Comparison of ENCODE assay signal across 1 cellular context in the genomic region with DNA sequence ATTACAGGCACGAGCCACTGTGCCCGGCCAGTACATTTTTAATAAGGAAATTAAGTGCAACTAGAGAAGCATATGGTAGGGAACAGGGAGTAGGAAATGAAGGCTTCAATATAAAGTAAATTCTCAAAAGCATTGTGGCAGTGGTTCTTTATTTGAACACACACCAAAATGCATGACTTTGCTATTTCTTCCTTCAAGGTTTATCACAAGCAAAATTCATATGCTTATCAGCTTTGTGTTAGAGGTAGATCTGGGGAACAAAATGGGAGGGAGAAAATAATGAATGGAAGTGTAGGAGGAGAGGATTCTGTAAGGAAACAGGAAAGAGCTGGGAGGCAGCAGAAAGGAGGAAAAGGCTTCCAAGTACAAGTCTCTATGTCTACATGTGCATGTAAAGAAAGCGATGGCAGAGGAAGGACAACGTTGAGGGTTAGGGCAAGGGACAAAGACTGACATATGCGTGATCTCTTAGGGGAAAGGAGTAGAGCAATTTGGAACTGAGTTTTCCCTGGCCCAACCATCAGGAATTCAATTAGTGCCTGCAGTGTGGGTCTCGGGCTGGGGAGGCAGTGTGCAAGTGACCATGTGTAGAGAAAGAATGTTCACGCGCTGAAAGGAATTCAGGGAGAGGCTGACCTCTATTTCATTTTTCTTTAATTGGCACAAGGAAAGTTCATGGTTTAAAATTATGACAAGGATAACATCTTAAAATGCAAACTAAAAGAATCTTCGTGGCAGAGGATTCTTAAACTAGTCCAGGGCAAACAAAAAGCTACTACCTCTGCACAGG.
TF ChIP-seq lines count a peak whose summit lies in the region.

No MANE protein-coding gene starts in this region.

TF ChIP-seq in K562, 482 proteins besides CTCF, POLR2A, EP300 and RAD21 (continued from another document):
- TF ChIP-seq, protein P1, sequence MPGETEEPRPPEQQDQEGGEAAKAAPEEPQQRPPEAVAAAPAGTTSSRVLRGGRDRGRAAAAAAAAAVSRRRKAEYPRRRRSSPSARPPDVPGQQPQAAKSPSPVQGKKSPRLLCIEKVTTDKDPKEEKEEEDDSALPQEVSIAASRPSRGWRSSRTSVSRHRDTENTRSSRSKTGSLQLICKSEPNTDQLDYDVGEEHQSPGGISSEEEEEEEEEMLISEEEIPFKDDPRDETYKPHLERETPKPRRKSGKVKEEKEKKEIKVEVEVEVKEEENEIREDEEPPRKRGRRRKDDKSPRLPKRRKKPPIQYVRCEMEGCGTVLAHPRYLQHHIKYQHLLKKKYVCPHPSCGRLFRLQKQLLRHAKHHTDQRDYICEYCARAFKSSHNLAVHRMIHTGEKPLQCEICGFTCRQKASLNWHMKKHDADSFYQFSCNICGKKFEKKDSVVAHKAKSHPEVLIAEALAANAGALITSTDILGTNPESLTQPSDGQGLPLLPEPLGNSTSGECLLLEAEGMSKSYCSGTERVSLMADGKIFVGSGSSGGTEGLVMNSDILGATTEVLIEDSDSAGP (CRISPR knock-in tag; IDR thresholded peaks at IDR 0.05), result no peak
- TF ChIP-seq ZNF121 (CRISPR knock-in tag; conservative IDR thresholded peaks at IDR 0.05), result no peak
- no peak for TF ChIP-seq ZNF12 (CRISPR knock-in tag; IDR thresholded peaks at IDR 0.05)
- TF ChIP-seq GABPA (tag; conservative IDR thresholded peaks at IDR 0.05; ENCODE audit: low read depth), result no peak
- no peak for TF ChIP-seq BRF1 (IDR thresholded peaks at IDR 0.05; ENCODE audit: borderline replicate concordance, extremely low read depth, insufficient read length)
- TF ChIP-seq NFATC3 (IDR thresholded peaks at IDR 0.05), result no peak
- TF ChIP-seq, protein P2, sequence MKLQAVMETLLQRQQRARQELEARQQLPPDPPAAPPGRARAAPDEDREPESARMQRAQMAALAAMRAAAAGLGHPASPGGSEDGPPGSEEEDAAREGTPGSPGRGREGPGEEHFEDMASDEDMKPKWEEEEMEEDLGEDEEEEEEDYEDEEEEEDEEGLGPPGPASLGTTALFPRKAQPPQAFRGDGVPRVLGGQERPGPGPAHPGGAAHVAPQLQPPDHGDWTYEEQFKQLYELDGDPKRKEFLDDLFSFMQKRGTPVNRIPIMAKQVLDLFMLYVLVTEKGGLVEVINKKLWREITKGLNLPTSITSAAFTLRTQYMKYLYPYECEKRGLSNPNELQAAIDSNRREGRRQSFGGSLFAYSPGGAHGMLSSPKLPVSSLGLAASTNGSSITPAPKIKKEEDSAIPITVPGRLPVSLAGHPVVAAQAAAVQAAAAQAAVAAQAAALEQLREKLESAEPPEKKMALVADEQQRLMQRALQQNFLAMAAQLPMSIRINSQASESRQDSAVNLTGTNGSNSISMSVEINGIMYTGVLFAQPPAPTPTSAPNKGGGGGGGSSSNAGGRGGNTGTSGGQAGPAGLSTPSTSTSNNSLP (IDR thresholded peaks at IDR 0.05; ENCODE audit: borderline replicate concordance, low read depth, low read length), result no peak
- no peak for TF ChIP-seq STAT5B (CRISPR knock-in tag; IDR thresholded peaks at IDR 0.05)
- no peak for TF ChIP-seq ZNF589 (CRISPR knock-in tag; IDR thresholded peaks at IDR 0.05; ENCODE audit: low read depth)
- TF ChIP-seq YBX1 (IDR thresholded peaks at IDR 0.05), result no peak
- TF ChIP-seq, protein P3, sequence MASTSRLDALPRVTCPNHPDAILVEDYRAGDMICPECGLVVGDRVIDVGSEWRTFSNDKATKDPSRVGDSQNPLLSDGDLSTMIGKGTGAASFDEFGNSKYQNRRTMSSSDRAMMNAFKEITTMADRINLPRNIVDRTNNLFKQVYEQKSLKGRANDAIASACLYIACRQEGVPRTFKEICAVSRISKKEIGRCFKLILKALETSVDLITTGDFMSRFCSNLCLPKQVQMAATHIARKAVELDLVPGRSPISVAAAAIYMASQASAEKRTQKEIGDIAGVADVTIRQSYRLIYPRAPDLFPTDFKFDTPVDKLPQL (IDR thresholded peaks at IDR 0.05; ENCODE audit: extremely low read depth, insufficient read length), result no peak
- TF ChIP-seq TEAD2 (tag; IDR thresholded peaks at IDR 0.05), result no peak
- TF ChIP-seq, protein P4, sequence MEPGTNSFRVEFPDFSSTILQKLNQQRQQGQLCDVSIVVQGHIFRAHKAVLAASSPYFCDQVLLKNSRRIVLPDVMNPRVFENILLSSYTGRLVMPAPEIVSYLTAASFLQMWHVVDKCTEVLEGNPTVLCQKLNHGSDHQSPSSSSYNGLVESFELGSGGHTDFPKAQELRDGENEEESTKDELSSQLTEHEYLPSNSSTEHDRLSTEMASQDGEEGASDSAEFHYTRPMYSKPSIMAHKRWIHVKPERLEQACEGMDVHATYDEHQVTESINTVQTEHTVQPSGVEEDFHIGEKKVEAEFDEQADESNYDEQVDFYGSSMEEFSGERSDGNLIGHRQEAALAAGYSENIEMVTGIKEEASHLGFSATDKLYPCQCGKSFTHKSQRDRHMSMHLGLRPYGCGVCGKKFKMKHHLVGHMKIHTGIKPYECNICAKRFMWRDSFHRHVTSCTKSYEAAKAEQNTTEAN (CRISPR knock-in tag; IDR thresholded peaks at IDR 0.05), result no peak
- TF ChIP-seq, protein P5, sequence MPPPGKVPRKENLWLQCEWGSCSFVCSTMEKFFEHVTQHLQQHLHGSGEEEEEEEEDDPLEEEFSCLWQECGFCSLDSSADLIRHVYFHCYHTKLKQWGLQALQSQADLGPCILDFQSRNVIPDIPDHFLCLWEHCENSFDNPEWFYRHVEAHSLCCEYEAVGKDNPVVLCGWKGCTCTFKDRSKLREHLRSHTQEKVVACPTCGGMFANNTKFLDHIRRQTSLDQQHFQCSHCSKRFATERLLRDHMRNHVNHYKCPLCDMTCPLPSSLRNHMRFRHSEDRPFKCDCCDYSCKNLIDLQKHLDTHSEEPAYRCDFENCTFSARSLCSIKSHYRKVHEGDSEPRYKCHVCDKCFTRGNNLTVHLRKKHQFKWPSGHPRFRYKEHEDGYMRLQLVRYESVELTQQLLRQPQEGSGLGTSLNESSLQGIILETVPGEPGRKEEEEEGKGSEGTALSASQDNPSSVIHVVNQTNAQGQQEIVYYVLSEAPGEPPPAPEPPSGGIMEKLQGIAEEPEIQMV (tag; conservative IDR thresholded peaks at IDR 0.05; ENCODE audit: low read depth), result no peak
- TF ChIP-seq, protein P6, sequence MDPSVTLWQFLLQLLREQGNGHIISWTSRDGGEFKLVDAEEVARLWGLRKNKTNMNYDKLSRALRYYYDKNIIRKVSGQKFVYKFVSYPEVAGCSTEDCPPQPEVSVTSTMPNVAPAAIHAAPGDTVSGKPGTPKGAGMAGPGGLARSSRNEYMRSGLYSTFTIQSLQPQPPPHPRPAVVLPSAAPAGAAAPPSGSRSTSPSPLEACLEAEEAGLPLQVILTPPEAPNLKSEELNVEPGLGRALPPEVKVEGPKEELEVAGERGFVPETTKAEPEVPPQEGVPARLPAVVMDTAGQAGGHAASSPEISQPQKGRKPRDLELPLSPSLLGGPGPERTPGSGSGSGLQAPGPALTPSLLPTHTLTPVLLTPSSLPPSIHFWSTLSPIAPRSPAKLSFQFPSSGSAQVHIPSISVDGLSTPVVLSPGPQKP (CRISPR knock-in tag; IDR thresholded peaks at IDR 0.05), result no peak
- no peak for TF ChIP-seq PPARD (CRISPR knock-in tag; IDR thresholded peaks at IDR 0.05)
- no peak for TF ChIP-seq FOXK1 (CRISPR knock-in tag; IDR thresholded peaks at IDR 0.05; ENCODE audit: borderline replicate concordance)
- TF ChIP-seq ZNF316 (IDR thresholded peaks at IDR 0.05), result peak; percentile 64
- TF ChIP-seq, protein P7, sequence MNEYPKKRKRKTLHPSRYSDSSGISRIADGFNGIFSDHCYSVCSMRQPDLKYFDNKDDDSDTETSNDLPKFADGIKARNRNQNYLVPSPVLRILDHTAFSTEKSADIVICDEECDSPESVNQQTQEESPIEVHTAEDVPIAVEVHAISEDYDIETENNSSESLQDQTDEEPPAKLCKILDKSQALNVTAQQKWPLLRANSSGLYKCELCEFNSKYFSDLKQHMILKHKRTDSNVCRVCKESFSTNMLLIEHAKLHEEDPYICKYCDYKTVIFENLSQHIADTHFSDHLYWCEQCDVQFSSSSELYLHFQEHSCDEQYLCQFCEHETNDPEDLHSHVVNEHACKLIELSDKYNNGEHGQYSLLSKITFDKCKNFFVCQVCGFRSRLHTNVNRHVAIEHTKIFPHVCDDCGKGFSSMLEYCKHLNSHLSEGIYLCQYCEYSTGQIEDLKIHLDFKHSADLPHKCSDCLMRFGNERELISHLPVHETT (CRISPR knock-in tag; conservative IDR thresholded peaks at IDR 0.05 in 1 of 2, IDR thresholded peaks at IDR 0.05 in 1 of 2), result no peak
- TF ChIP-seq, protein P8, sequence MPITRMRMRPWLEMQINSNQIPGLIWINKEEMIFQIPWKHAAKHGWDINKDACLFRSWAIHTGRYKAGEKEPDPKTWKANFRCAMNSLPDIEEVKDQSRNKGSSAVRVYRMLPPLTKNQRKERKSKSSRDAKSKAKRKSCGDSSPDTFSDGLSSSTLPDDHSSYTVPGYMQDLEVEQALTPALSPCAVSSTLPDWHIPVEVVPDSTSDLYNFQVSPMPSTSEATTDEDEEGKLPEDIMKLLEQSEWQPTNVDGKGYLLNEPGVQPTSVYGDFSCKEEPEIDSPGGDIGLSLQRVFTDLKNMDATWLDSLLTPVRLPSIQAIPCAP (CRISPR knock-in tag; IDR thresholded peaks at IDR 0.05; ENCODE audit: borderline replicate concordance), result no peak
- TF ChIP-seq RBM14 (IDR thresholded peaks at IDR 0.05; ENCODE audit: borderline replicate concordance, insufficient read depth, low read depth, low read length), result no peak
- TF ChIP-seq PHF21A (IDR thresholded peaks at IDR 0.05; ENCODE audit: borderline replicate concordance, low read depth), result no peak
